23 cellular contexts compared by ENCODE assay signal in the genomic region with DNA sequence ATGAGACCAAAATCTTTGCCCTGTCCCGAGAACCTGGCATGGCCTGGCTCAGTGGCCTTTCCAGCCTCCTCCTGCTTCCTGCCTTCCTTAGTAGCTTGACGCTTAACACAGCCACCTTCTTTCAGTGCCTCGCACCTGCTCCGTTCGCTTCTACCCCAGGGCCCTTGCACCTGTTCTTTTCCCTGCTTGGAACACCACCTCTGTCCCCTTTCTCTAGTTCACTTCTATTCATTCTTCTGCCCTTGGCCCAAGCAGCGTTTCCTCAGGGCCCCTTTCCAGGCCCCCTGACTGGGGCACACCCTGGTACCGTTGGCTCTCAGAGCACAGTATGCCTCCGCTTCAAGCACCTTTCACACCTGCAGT. TPM values are rescaled to one million over a fixed set of nuclear protein-coding genes. Genes with fewer than 3 reads are reported as not detected.
"Had no signal": no experiment of that assay in that cellular context is flagged by ENCODE, and none has a peak within 500 bp of the region (broad histone marks: within the 10 kb centered on the region; RNA-seq: fewer than 3 reads in every experiment).

No MANE protein-coding gene starts in this region.

- H3K36me3 Mint-ChIP-seq: activated naive CD4-positive, alpha-beta T cell treated with anti-CD3 and anti-CD28 coated beads, Interleukin-2, amount 50 U/mL, for 24 hours; IgD-negative memory B cell had no signal

- H3K27me3 ChIP-seq: ascending aorta, body of pancreas, SJSA1 had no signal

- H3K9me3 ChIP-seq: ascending aorta, body of pancreas, SJSA1 had no signal

- H3K9me3 Mint-ChIP-seq: activated B cell treated with CpG ODN at 0.5 μM for 24 hours; activated naive CD4-positive, alpha-beta T cell treated with anti-CD3 and anti-CD28 coated beads, Interleukin-2, amount 50 U/mL, for 24 hours; IgD-negative memory B cell had no signal

- H3K27ac ChIP-seq: ascending aorta, body of pancreas, KMS-11, SJSA1 had no signal

- H3K4me3 Mint-ChIP-seq: activated B cell treated with CpG ODN at 0.5 μM for 24 hours; activated CD8-positive, alpha-beta T cell treated with anti-CD3 and anti-CD28 coated beads, Interleukin-2, amount 10 ng/mL, durations not matched to agents 7 days and 5 days; activated naive CD4-positive, alpha-beta T cell treated with anti-CD3 and anti-CD28 coated beads, Interleukin-2, amount 50 U/mL, for 24 hours; IgD-negative memory B cell; T-helper 17 cell had no signal

- H3K4me2 ChIP-seq: KMS-11 had no signal

- ATAC-seq: activated CD8-positive, alpha-beta T cell treated with anti-CD3 and anti-CD28 coated beads, Interleukin-2, amount 10 ng/mL, durations not matched to agents 7 days and 5 days; body of pancreas; Panc1; T-helper 17 cell had no signal

- H3K27ac Mint-ChIP-seq: activated B cell treated with CpG ODN at 0.5 μM for 24 hours; activated CD8-positive, alpha-beta T cell treated with anti-CD3 and anti-CD28 coated beads, Interleukin-2, amount 10 ng/mL, durations not matched to agents 7 days and 5 days; activated naive CD4-positive, alpha-beta T cell treated with anti-CD3 and anti-CD28 coated beads, Interleukin-2, amount 50 U/mL, for 24 hours; IgD-negative memory B cell; T-helper 17 cell had no signal

- FAIRE-seq: bronchial epithelial cell, TTC549 had no signal

- H3K36me3 ChIP-seq: SJSA1 had no signal

- DNase-seq: activated B cell treated with CpG ODN at 0.5 μM for 24 hours; activated CD8-positive, alpha-beta memory T cell treated with anti-CD3 and anti-CD28 coated beads, Interleukin-2, amount 50 U/mL, for 48 hours; activated CD8-positive, alpha-beta T cell treated with anti-CD3 and anti-CD28 coated beads, Interleukin-2, amount 10 ng/mL, durations not matched to agents 7 days and 5 days; activated gamma-delta T cell treated with Interleukin-2 at 50 U/mL for 16 hours; activated T-cell treated with anti-CD3 and anti-CD28 coated beads, Interleukin-2, amount 50 U/mL, for 1 hour; body of pancreas; central memory CD4-positive, alpha-beta T cell; NCI-H1694; NCI-H510A treated with DMSO at 0.1 percent for 48 hours; NCI-H69; NK-92 treated with Interleukin-12 subunit alpha and Interleukin-12 subunit beta, amount 100 ng/mL, for 24 hours; OCI-M1; T-helper 17 cell; T1000 had no signal

- H3K9ac ChIP-seq: KMS-11 had no signal

- H3K27me3 Mint-ChIP-seq: activated naive CD4-positive, alpha-beta T cell treated with anti-CD3 and anti-CD28 coated beads, Interleukin-2, amount 50 U/mL, for 24 hours; T-helper 17 cell had no signal

- H3K4me3 ChIP-seq: ascending aorta, body of pancreas, SJSA1 had no signal

RNA-seq across cellular contexts. Expression of gene HTR6, which starts 9.0 kb away (rescaled TPM):
- total RNA-seq: activated B cell treated with CpG ODN at 0.5 μM for 24 hours; activated CD8-positive, alpha-beta T cell treated with anti-CD3 and anti-CD28 coated beads, Interleukin-2, amount 10 ng/mL, durations not matched to agents 7 days and 5 days; ascending aorta; body of pancreas; bronchial epithelial cell; MCF 10A; SJSA1 had no signal
- polyA plus RNA-seq: IgD-negative memory B cell had no signal
